In genomic region chr3:69426291-69426690, GRCh38 we compare ENCODE assay signal across 22 cellular contexts.
"Had no signal": no experiment of that assay in that cellular context is flagged by ENCODE, and none has a peak within 500 bp of the region (broad histone marks: within the 10 kb centered on the region; RNA-seq: fewer than 3 reads in every experiment).

No MANE protein-coding gene starts in this region.

- DNase-seq: activated CD4-positive, alpha-beta T cell treated with anti-CD3 and anti-CD28 coated beads, Interleukin-2, amount 50 U/mL, for 1 hour; activated CD8-positive, alpha-beta memory T cell treated with anti-CD3 and anti-CD28 coated beads, Interleukin-2, amount 50 U/mL, for 4 hours; activated naive CD4-positive, alpha-beta T cell treated with anti-CD3 and anti-CD28 coated beads, Interleukin-2, amount 10 ng/mL, durations not matched to agents 7 days and 5 days; activated naive CD8-positive, alpha-beta T cell treated with anti-CD3 and anti-CD28 coated beads, Interleukin-2, amount 50 U/mL, for 24 hours; activated T-cell treated with anti-CD3 and anti-CD28 coated beads, Interleukin-2, amount 50 U/mL, for 4 hours; anterior cingulate cortex; brain microvascular endothelial cell; colonic mucosa; erythroblast; left ventricle myocardium inferior; psoas muscle; spleen; stimulated activated CD4-positive, alpha-beta T cell treated with anti-CD3 and anti-CD28 coated beads, Interleukin-4, amount 100 ng/mL, for 4 hours; T-helper 1 cell; T-helper 9 cell; upper lobe of right lung had no signal

- H3K27ac ChIP-seq: brain microvascular endothelial cell, colonic mucosa, left ventricle myocardium inferior, psoas muscle, spleen, thoracic aorta, upper lobe of right lung had no signal

- H3K36me3 ChIP-seq: brain microvascular endothelial cell, colonic mucosa, left ventricle myocardium inferior, spleen, thoracic aorta, upper lobe of right lung had no signal

- H3K9me3 Mint-ChIP-seq: activated naive CD4-positive, alpha-beta T cell treated with anti-CD3 and anti-CD28 coated beads, Interleukin-2, amount 10 ng/mL, durations not matched to agents 7 days and 5 days; activated naive CD8-positive, alpha-beta T cell treated with anti-CD3 and anti-CD28 coated beads, Interleukin-2, amount 50 U/mL, for 24 hours; activated T-cell treated with anti-CD3 and anti-CD28 coated beads, Interleukin-2, amount 50 U/mL, for 4 hours; central memory CD8-positive, alpha-beta T cell; neural crest cell; stimulated activated memory B cell treated with anti-CD40 and anti-IgM and Interleukin-4, amounts not matched to agents 10 μg/mL and 1 μg/mL and 100 μg/mL, for 72 hours had no signal

- H3K4me3 Mint-ChIP-seq: activated naive CD4-positive, alpha-beta T cell treated with anti-CD3 and anti-CD28 coated beads, Interleukin-2, amount 10 ng/mL, durations not matched to agents 7 days and 5 days; activated naive CD8-positive, alpha-beta T cell treated with anti-CD3 and anti-CD28 coated beads, Interleukin-2, amount 50 U/mL, for 24 hours; activated T-cell treated with anti-CD3 and anti-CD28 coated beads, Interleukin-2, amount 50 U/mL, for 4 hours; central memory CD8-positive, alpha-beta T cell; neural crest cell; stimulated activated memory B cell treated with anti-CD40 and anti-IgM and Interleukin-4, amounts not matched to agents 10 μg/mL and 1 μg/mL and 100 μg/mL, for 72 hours had no signal

- ATAC-seq: activated CD4-positive, CD25-positive, alpha-beta regulatory T cell treated with anti-CD3 and anti-CD28 coated beads, Interleukin-2, amount 50 U/mL, for 24 hours; activated naive CD8-positive, alpha-beta T cell treated with anti-CD3 and anti-CD28 coated beads, Interleukin-2, amount 50 U/mL, for 24 hours; activated T-cell treated with anti-CD3 and anti-CD28 coated beads, Interleukin-2, amount 50 U/mL, for 4 hours; psoas muscle; sciatic nerve; stimulated activated memory B cell treated with anti-CD40 and anti-IgM and Interleukin-4, amounts not matched to agents 10 μg/mL and 1 μg/mL and 100 μg/mL, for 72 hours; upper lobe of right lung had no signal

- H3K4me3 ChIP-seq: colonic mucosa, left ventricle myocardium inferior, psoas muscle, spleen, thoracic aorta, upper lobe of right lung had no signal

- H3K36me3 Mint-ChIP-seq: activated naive CD4-positive, alpha-beta T cell treated with anti-CD3 and anti-CD28 coated beads, Interleukin-2, amount 10 ng/mL, durations not matched to agents 7 days and 5 days; stimulated activated memory B cell treated with anti-CD40 and anti-IgM and Interleukin-4, amounts not matched to agents 10 μg/mL and 1 μg/mL and 100 μg/mL, for 72 hours had no signal

- H3K4me1 ChIP-seq: colonic mucosa had no signal

- H3K27me3 Mint-ChIP-seq: stimulated activated memory B cell treated with anti-CD40 and anti-IgM and Interleukin-4, amounts not matched to agents 10 μg/mL and 1 μg/mL and 100 μg/mL, for 72 hours had no signal

- H3K27ac Mint-ChIP-seq: activated naive CD4-positive, alpha-beta T cell treated with anti-CD3 and anti-CD28 coated beads, Interleukin-2, amount 10 ng/mL, durations not matched to agents 7 days and 5 days; activated naive CD8-positive, alpha-beta T cell treated with anti-CD3 and anti-CD28 coated beads, Interleukin-2, amount 50 U/mL, for 24 hours; stimulated activated memory B cell treated with anti-CD40 and anti-IgM and Interleukin-4, amounts not matched to agents 10 μg/mL and 1 μg/mL and 100 μg/mL, for 72 hours had no signal

- H3K27me3 ChIP-seq: brain microvascular endothelial cell, colonic mucosa, spleen, upper lobe of right lung had no signal

- H3K4me1 Mint-ChIP-seq: central memory CD8-positive, alpha-beta T cell; neural crest cell; stimulated activated memory B cell treated with anti-CD40 and anti-IgM and Interleukin-4, amounts not matched to agents 10 μg/mL and 1 μg/mL and 100 μg/mL, for 72 hours had no signal
